9 cellular contexts compared by ENCODE assay signal in the genomic region with DNA sequence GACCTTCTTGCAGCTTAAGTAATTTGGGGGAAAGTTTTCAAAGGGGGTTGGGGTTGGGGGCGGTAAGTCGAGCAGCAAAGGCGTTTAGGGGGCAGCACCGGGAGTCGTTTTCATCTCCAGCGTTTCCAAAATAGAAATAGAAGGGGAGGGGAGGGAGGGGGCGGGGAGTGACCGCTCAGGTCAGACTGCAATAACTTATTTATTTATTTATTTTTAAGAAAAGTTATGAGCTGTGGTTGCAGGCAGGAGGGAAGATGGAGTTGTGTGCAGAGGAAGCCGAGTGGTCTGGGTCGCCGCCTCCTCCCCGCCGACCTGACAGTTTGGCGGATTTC. TPM values are rescaled to one million over a fixed set of nuclear protein-coding genes. Genes with fewer than 3 reads are reported as not detected.
DNase-seq lines count a peak whose midpoint lies in the region; ATAC-seq, FAIRE-seq and TF ChIP-seq lines count a peak whose summit lies in the region.
"Had no signal": no experiment of that assay in that cellular context is flagged by ENCODE, and none has a peak within 500 bp of the region (broad histone marks: within the 10 kb centered on the region; RNA-seq: fewer than 3 reads in every experiment).

No MANE protein-coding gene starts in this region.

- TF ChIP-seq POLR2A in H1 (IDR thresholded peaks at IDR 0.05; ENCODE audit: control extremely low read depth in 1 of 2, low read depth in 2 of 2, low read length in 2 of 2) = no peak
- TF ChIP-seq POLR2A in vagina (IDR thresholded peaks at IDR 0.05) = no peak

- H3K79me2 ChIP-seq in H1 (ENCODE audit: control insufficient read depth in 1 of 2, insufficient read depth in 2 of 2, low read length in 2 of 2) = no peaks in the 10 kb centered on the region

- DNase-seq in right atrium auricular region (ENCODE audit: low spot score) = no peak
- no peak for DNase-seq in left cardiac atrium
- no peak for DNase-seq in H1 (ENCODE audit: low read depth in 1 of 2, low spot score in 2 of 2)
- DNase-seq in vagina (ENCODE audit: extremely low spot score in 2 of 2) = no peak
- DNase-seq in HPDE6-E6E7 (ENCODE audit: extremely low spot score) = no peak
- DNase-seq: naive B cell had no signal

- no peaks in the 10 kb centered on the region for H3K79me1 ChIP-seq in H1 (ENCODE audit: low read depth, low read length)

- TF ChIP-seq CTCF in right atrium auricular region (IDR thresholded peaks at IDR 0.05) (no peak), H1 (IDR thresholded peaks at IDR 0.05; ENCODE audit: control extremely low read depth in 1 of 3, insufficient read depth in 1 of 3, low read depth in 1 of 3, low read length in 3 of 3) (no peak), vagina (IDR thresholded peaks at IDR 0.05) (no peak)

- no peak for TF ChIP-seq RAD21 in H1 (IDR thresholded peaks at IDR 0.05 in 1 of 2, conservative IDR thresholded peaks at IDR 0.05 in 1 of 2; ENCODE audit: low read depth in 2 of 2, low read length in 2 of 2)

- no peak overlapping the region for H4K5ac ChIP-seq in H1 (ENCODE audit: insufficient read length, low read depth, low read length)

- CTCF ChIA-PET in H1 (lab: Charles Lee; ENCODE audit: partially characterized antibody) = interaction anchor here (0.6 to 2.6 kb wide), 13 partner anchors 12 to 1361 kb away, joined by 3 to 9 read pairs (median 4); no protein-coding TSS in a partner anchor

- no peak overlapping the region for H2BK15ac ChIP-seq in H1 (ENCODE audit: low read length)

- no peak overlapping the region for H2AK5ac ChIP-seq in H1 (ENCODE audit: low read depth, low read length)

- no peak overlapping the region for H2BK20ac ChIP-seq in H1 (ENCODE audit: low read length)

- H4K8ac ChIP-seq in H1 (ENCODE audit: extremely low read depth, insufficient read depth, low read length) = no peak overlapping the region

- H3K18ac ChIP-seq in H1 (ENCODE audit: extremely low read depth, low read length) = no peak overlapping the region

- 0 out of 2 replicates have a peak overlapping the region, but pooled peaks have one; percentile 60 for H2BK12ac ChIP-seq in H1 (ENCODE audit: low read depth, low read length)

- H3K4me3 ChIP-seq in right atrium auricular region = peak overlapping the region; percentile 54 to 56
- H3K4me3 ChIP-seq in H1 (ENCODE audit: extremely low read depth in 1 of 4, insufficient read depth in 2 of 4, low read depth in 3 of 4, low read length in 4 of 4) = peak overlapping the region; percentile 57 to 93 (median 72)
- H3K4me3 ChIP-seq in muscle layer of duodenum (ENCODE audit: low read depth in 1 of 2, low read length in 2 of 2) = peak overlapping the region; percentile 61 to 75
- peak overlapping the region; percentile 44 to 53 for H3K4me3 ChIP-seq in vagina

- no peak overlapping the region for H3K14ac ChIP-seq in H1 (ENCODE audit: insufficient read length)

- H2BK120ac ChIP-seq in H1 (replicated peaks; ENCODE audit: low read depth, low read length) = no peak overlapping the region

- H3K36me3 ChIP-seq in right atrium auricular region = no peaks in the 10 kb centered on the region
- H3K36me3 ChIP-seq in H1 (ENCODE audit: control insufficient read depth in 2 of 4, insufficient read depth in 4 of 4, low read length in 3 of 4) = peaks cover 0 to 19% (median 4%) of the 10 kb centered on the region in 4 experiments; a peak in 2 of 8 replicates
- H3K36me3 ChIP-seq in muscle layer of duodenum (ENCODE audit: control insufficient read depth in 1 of 2, insufficient read depth in 2 of 2, low read length in 2 of 2) = no peaks in the 10 kb centered on the region
- H3K36me3 ChIP-seq in vagina = no peaks in the 10 kb centered on the region

- peak overlapping the region; percentile 91 to 96 for H3K4me2 ChIP-seq in H1 (ENCODE audit: insufficient read depth in 1 of 2, low read depth in 2 of 2, low read length in 2 of 2)

- H3K9ac ChIP-seq in H1 (replicated peaks in 1 of 4; ENCODE audit: extremely low read depth in 1 of 4, low read depth in 3 of 4, low read length in 3 of 4) = no peak overlapping the region

- no peak overlapping the region for H2AFZ ChIP-seq in H1 (ENCODE audit: low read length)

- H3K27ac ChIP-seq in right atrium auricular region (peak overlapping the region; percentile 72 to 78), H1 (ENCODE audit: low read depth, low read length) (no peak overlapping the region), muscle layer of duodenum (ENCODE audit: low read length) (peak overlapping the region; percentile 72), vagina (no peak overlapping the region)

- no peak overlapping the region for H3K56ac ChIP-seq in H1 (replicated peaks; ENCODE audit: insufficient read length, low read depth, low read length)

- no peak overlapping the region for H3K23ac ChIP-seq in H1 (ENCODE audit: insufficient read length)

- peaks cover 0 to 60% of the 10 kb centered on the region in 2 donors for H3K4me1 ChIP-seq in right atrium auricular region
- peaks cover 8 to 25% (median 18%) of the 10 kb centered on the region in 4 experiments for H3K4me1 ChIP-seq in H1 (replicated peaks in 1 of 4; ENCODE audit: control insufficient read depth in 3 of 4, insufficient read depth in 4 of 4, low read length in 3 of 4)
- peaks cover 3 to 51% of the 10 kb centered on the region in 2 donors for H3K4me1 ChIP-seq in muscle layer of duodenum (ENCODE audit: control insufficient read depth in 1 of 2, insufficient read depth in 2 of 2, low read length in 2 of 2)
- peaks cover 50% of the 10 kb centered on the region for H3K4me1 ChIP-seq in vagina

- POLR2A ChIA-PET in H1 (lab: Charles Lee; ENCODE audit: partially characterized antibody) = interaction anchor here (0.6 to 2.9 kb wide), 3 partner anchors 15 to 47 kb away, joined by 3 to 15 read pairs (median 4); no protein-coding TSS in a partner anchor

- intact Hi-C loops in left cardiac atrium (cut with DNase I) = loop anchor here in 1 of 2 donors (10.0 kb wide), 1 partner anchor 412 kb away; no protein-coding TSS in a partner anchor
- intact Hi-C loops in vagina (cut with DNase I) = no loop called here

- no peak overlapping the region for H4K91ac ChIP-seq in H1 (replicated peaks; ENCODE audit: insufficient read length, low read length)

- H3K9me3 ChIP-seq in right atrium auricular region = no peaks in the 10 kb centered on the region
- no peaks in the 10 kb centered on the region for H3K9me3 ChIP-seq in H1 (ENCODE audit: insufficient read depth in 2 of 2, low read depth in 1 of 2, low read length in 1 of 2)
- no peaks in the 10 kb centered on the region for H3K9me3 ChIP-seq in muscle layer of duodenum (ENCODE audit: control insufficient read depth in 1 of 2, low read length in 2 of 2)
- no peaks in the 10 kb centered on the region for H3K9me3 ChIP-seq in vagina

- no peak for FAIRE-seq in H1 (lab: Jason Lieb, UNC)

- no peak for TF ChIP-seq EP300 in H1 (IDR thresholded peaks at IDR 0.05; ENCODE audit: borderline replicate concordance in 1 of 2, low read depth in 2 of 2, low read length in 2 of 2)

- peaks cover 38% of the 10 kb centered on the region for H3K23me2 ChIP-seq in H1 (ENCODE audit: low read depth, low read length)

- WGBS in H1 (ENCODE audit: extremely low coverage in 1 of 2, insufficient coverage in 1 of 2, insufficient read length in 1 of 2, insufficient replicate concordance in 2 of 2, low coverage in 1 of 2, low lambda C conversion rate in 2 of 2, missing lambda C conversion rate in 1 of 2), 2 experiments = 0% methylated on average over 3 of the region's 14 CpGs; no CpG with 5 or more reads in 1 of the 2 experiments

- H3K27me3 ChIP-seq in right atrium auricular region = peaks cover 3 to 16% of the 10 kb centered on the region in 2 donors
- H3K27me3 ChIP-seq in H1 (replicated peaks in 1 of 4; ENCODE audit: control insufficient read depth in 3 of 4, extremely low read depth in 1 of 4, insufficient read depth in 3 of 4, low read length in 3 of 4) = peaks cover 24 to 52% (median 42%) of the 10 kb centered on the region in 4 experiments
- peaks cover 33% of the 10 kb centered on the region for H3K27me3 ChIP-seq in muscle layer of duodenum (ENCODE audit: low read depth, low read length)
- peaks cover 16% of the 10 kb centered on the region for H3K27me3 ChIP-seq in vagina

- H4K20me1 ChIP-seq in H1 (replicated peaks in 1 of 2; ENCODE audit: control insufficient read depth in 1 of 2, insufficient read depth in 2 of 2, low read length in 2 of 2) = peaks cover 3 to 5% of the 10 kb centered on the region in 2 experiments

- ATAC-seq in left cardiac atrium (no peak), HG02642 (IDR thresholded peaks at IDR 0.05; ENCODE audit: poor library complexity, unreplicated experiment) (no peak), HG03571 (IDR thresholded peaks at IDR 0.05; ENCODE audit: unreplicated experiment) (no peak)

- H3K4ac ChIP-seq in H1 (replicated peaks; ENCODE audit: insufficient read length, low read depth, low read length) = no peak overlapping the region

- H2BK5ac ChIP-seq in H1 (ENCODE audit: low read depth, low read length) = no peak overlapping the region

TF ChIP-seq in H1, 55 proteins besides CTCF, POLR2A, EP300 and RAD21:
- TF ChIP-seq BACH1 (IDR thresholded peaks at IDR 0.05; ENCODE audit: low read length) = no peak

RNA-seq across cellular contexts. Expression of gene SOX9, which starts 1.5 kb away (rescaled TPM):
- total RNA-seq in right atrium auricular region (10 to 100 TPM in 1 of 2 donors, 1 to 10 TPM in 1; 7.0 to 20.6 TPM), left cardiac atrium (10 to 100 TPM; 12.4 to 16.3 TPM), vagina (22.8 TPM)
- total RNA-seq in H1 (2021; fragmentation: NEBNext Ultra II Directional; extraction: Animal tissue kit (Norgen Biotek cat#: 25700)) = 4.9 and 5.2 TPM in 2 replicates
- 1.9 and 3.3 TPM in 2 replicates for polyA plus RNA-seq in H1 (2011; rRNA removed)
- 1.6 TPM for polyA plus RNA-seq in H1 (2011; cell fraction: cytosol; rRNA removed)
- 2.7 TPM for polyA plus RNA-seq in H1 (2011; cell fraction: nucleus; rRNA removed)
- polyA plus RNA-seq in H1 (2012, experiment 1 of 2) = 2.7 to 4.0 TPM (median 3.3 TPM) in 4 replicates
- polyA plus RNA-seq in H1 (2012, experiment 2 of 2) = 2.6 TPM
- 2.1 TPM for polyA plus RNA-seq in H1 (2013, experiment 1 of 2)
- 2.2 TPM for polyA plus RNA-seq in H1 (2013, experiment 2 of 2)
- 0.71 and 1.4 TPM in 2 replicates for polyA minus RNA-seq in H1 (2011; rRNA and poly(A)+ RNA removed)
- 4.8 TPM for polyA minus RNA-seq in H1 (2011; cell fraction: cytosol; rRNA and poly(A)+ RNA removed)
- polyA minus RNA-seq in H1 (2011; cell fraction: nucleus; rRNA and poly(A)+ RNA removed) = 2.8 TPM

Comparison
In these comparisons a context has a peak if more than half of its experiments do, and no peak if none do; other contexts are left out.
1. H3K27ac ChIP-seq: peak in right atrium auricular region (2 of 2) and muscle layer of duodenum (single experiment); none in H1 (single experiment) and vagina (single experiment).
2. Peak in every context shown above with its lines, with median percentiles within 50 percentile points of each other: H3K4me3 ChIP-seq.